9 cellular contexts compared by ENCODE assay signal in the genomic region with DNA sequence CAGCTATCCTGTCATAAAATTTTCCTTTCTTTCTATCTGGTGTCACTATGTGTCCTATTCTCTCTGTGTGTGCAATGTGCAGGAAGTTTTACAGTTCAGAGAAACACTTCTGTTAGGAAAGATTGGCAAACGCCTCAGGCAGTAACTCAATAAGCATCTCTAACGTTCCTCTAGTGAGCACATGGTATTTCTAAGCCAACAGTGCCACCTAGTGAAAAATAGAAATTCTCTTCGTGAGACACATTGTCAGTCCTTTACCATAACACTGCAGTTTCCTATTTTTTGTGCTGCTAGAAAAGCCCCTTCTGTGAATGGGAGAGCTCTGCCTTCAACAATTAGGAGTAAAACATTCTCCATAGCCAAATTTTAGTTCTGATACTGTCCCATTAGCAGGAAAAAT. TPM values are rescaled to one million over a fixed set of nuclear protein-coding genes. Genes with fewer than 3 reads are reported as not detected.
DNase-seq lines count a peak whose midpoint lies in the region; ATAC-seq, FAIRE-seq and TF ChIP-seq lines count a peak whose summit lies in the region.
"Had no signal": no experiment of that assay in that cellular context is flagged by ENCODE, and none has a peak within 500 bp of the region (broad histone marks: within the 10 kb centered on the region; RNA-seq: fewer than 3 reads in every experiment).

No MANE protein-coding gene starts in this region.

- no peak overlapping the region for H3K4me2 ChIP-seq in A549

- no peak overlapping the region for H3K4me3 ChIP-seq in A549

- DNase-seq in A549 (ENCODE audit: low read depth in 1 of 2, low spot score in 1 of 2) (peak in 1 of 2 experiments; percentile 40), H4 (ENCODE audit: low spot score) (peak; percentile 8), SK-N-DZ (ENCODE audit: low spot score) (peak; percentile 27), left ventricle myocardium superior (no peak), NCI-H1092 (lab: John Stamatoyannopoulos, UW) (no peak), DMS79 treated with DMSO at 0.1 percent for 48 hours (lab: John Stamatoyannopoulos, UW) (no peak)
- DNase-seq in activated CD4-positive, alpha-beta T cell treated with anti-CD3 and anti-CD28 coated beads, Interleukin-2, amount 10 ng/mL, durations not matched to agents 24 days and 14 days = no peak
- DNase-seq in activated naive CD4-positive, alpha-beta T cell treated with Interleukin-2 at 50 U/mL for 16 hours = no peak
- DNase-seq: left cardiac atrium had no signal

- ATAC-seq in A549 (peak in 1 of 2 experiments; percentile 49; a peak in 2 of 6 replicates), left ventricle myocardium superior (peak; percentile 56)

- TF ChIP-seq RAD21 in A549 (conservative IDR thresholded peaks at IDR 0.05 in 1 of 2, IDR thresholded peaks at IDR 0.05 in 1 of 2) = peak; percentile 28 to 52; a peak in 4 of 5 replicates

- no peak for TF ChIP-seq EP300 in A549 (IDR thresholded peaks at IDR 0.05)

- H3K27me3 Mint-ChIP-seq in activated CD4-positive, alpha-beta T cell treated with anti-CD3 and anti-CD28 coated beads, Interleukin-2, amount 10 ng/mL, durations not matched to agents 24 days and 14 days = no peaks in the 10 kb centered on the region

- peaks cover 9% of the 10 kb centered on the region for H3K9me3 Mint-ChIP-seq in activated CD4-positive, alpha-beta T cell treated with anti-CD3 and anti-CD28 coated beads, Interleukin-2, amount 10 ng/mL, durations not matched to agents 24 days and 14 days

- FAIRE-seq in A549 (lab: Jason Lieb, UNC) = no peak

- POLR2A ChIA-PET in A549 (lab: Yijun Ruan, JAX) = no interaction called here

- H3K4me1 Mint-ChIP-seq in activated CD4-positive, alpha-beta T cell treated with anti-CD3 and anti-CD28 coated beads, Interleukin-2, amount 10 ng/mL, durations not matched to agents 24 days and 14 days = no peaks in the 10 kb centered on the region

- no peak overlapping the region for H3K27ac Mint-ChIP-seq in activated CD4-positive, alpha-beta T cell treated with anti-CD3 and anti-CD28 coated beads, Interleukin-2, amount 10 ng/mL, durations not matched to agents 24 days and 14 days

- TF ChIP-seq POLR2A in A549 (IDR thresholded peaks at IDR 0.05; ENCODE audit: low read length) = no peak

- H3K27ac ChIP-seq in A549 = no peak overlapping the region

- no peaks in the 10 kb centered on the region for H3K36me3 Mint-ChIP-seq in activated CD4-positive, alpha-beta T cell treated with anti-CD3 and anti-CD28 coated beads, Interleukin-2, amount 10 ng/mL, durations not matched to agents 24 days and 14 days (ENCODE audit: low read depth)

- WGBS in A549 (ENCODE audit: missing lambda C conversion rate) = 1% methylated on average over 3 of the region's 3 CpGs

- CTCF ChIA-PET in A549 (lab: Yijun Ruan, JAX) = no interaction called here

- TF ChIP-seq CTCF in A549 (IDR thresholded peaks at IDR 0.05) = peak; percentile 15; the same call in 1 of the 3 replicates

- peaks cover 47% of the 10 kb centered on the region; the same call in 2 of the 3 replicates for H3K9me3 ChIP-seq in A549

- intact Hi-C loops in left ventricle myocardium superior (cut with micrococcal nuclease) = no loop called here
- intact Hi-C loops in activated CD4-positive, alpha-beta T cell treated with anti-CD3 and anti-CD28 coated beads, Interleukin-2, amount 10 ng/mL, durations not matched to agents 24 days and 14 days (cut with micrococcal nuclease) = no loop called here

- no peaks in the 10 kb centered on the region for H3K4me1 ChIP-seq in A549

- H3K4me3 Mint-ChIP-seq in activated CD4-positive, alpha-beta T cell treated with anti-CD3 and anti-CD28 coated beads, Interleukin-2, amount 10 ng/mL, durations not matched to agents 24 days and 14 days = no peak overlapping the region

TF ChIP-seq in A549, 52 proteins besides CTCF, POLR2A, EP300 and RAD21:
- TF ChIP-seq SREBF2 (IDR thresholded peaks at IDR 0.05) (no peak), HOXB5 (CRISPR knock-in tag; IDR thresholded peaks at IDR 0.05) (no peak), JUN (IDR thresholded peaks at IDR 0.05) (no peak), RFX5 (IDR thresholded peaks at IDR 0.05) (no peak), RCOR1 (IDR thresholded peaks at IDR 0.05; ENCODE audit: low read depth, low read length) (no peak)
- TF ChIP-seq, protein P1, sequence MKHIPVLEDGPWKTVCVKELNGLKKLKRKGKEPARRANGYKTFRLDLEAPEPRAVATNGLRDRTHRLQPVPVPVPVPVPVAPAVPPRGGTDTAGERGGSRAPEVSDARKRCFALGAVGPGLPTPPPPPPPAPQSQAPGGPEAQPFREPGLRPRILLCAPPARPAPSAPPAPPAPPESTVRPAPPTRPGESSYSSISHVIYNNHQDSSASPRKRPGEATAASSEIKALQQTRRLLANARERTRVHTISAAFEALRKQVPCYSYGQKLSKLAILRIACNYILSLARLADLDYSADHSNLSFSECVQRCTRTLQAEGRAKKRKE (CRISPR knock-in tag; IDR thresholded peaks at IDR 0.05; ENCODE audit: low read depth) = no peak
- TF ChIP-seq, protein P2, sequence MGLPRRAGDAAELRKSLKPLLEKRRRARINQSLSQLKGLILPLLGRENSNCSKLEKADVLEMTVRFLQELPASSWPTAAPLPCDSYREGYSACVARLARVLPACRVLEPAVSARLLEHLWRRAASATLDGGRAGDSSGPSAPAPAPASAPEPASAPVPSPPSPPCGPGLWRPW (IDR thresholded peaks at IDR 0.05) = no peak
TF ChIP-seq in A549: peak in this region for 0.

RNA-seq across cellular contexts. Expression of a gene that starts 50.7 kb away (rescaled TPM):
- polyA plus RNA-seq in A549 (2011; rRNA removed) (not detected in 2 replicates), A549 (2017; fragmentation: RNase III; extraction: RNeasy Plus Mini Kit Qiagen cat#74134 plus additional on column Dnase treatment) (not detected in 3 replicates)
- not detected in 2 replicates for polyA plus RNA-seq in A549 (2012; cell fraction: cytosol; rRNA removed)
- not detected in 2 replicates for polyA plus RNA-seq in A549 (2012; cell fraction: nucleus; rRNA removed)
- polyA minus RNA-seq in A549 (2011; rRNA and poly(A)+ RNA removed) = not detected in 2 replicates
- 0.14 TPM in 1 of 2 replicates, not detected in the other for total RNA-seq in H4 (2014; rRNA removed; shearing (Covaris generic))
- 0.07 TPM in 1 of 2 replicates, not detected in the other for polyA plus RNA-seq in SK-N-DZ (2014; cell fraction: cytosol; rRNA removed)
- polyA plus RNA-seq in SK-N-DZ (2014; cell fraction: nucleus; rRNA removed) = not detected in 2 replicates
- not detected for total RNA-seq in left ventricle myocardium superior
- total RNA-seq in activated CD4-positive, alpha-beta T cell treated with anti-CD3 and anti-CD28 coated beads, Interleukin-2, amount 10 ng/mL, durations not matched to agents 24 days and 14 days = not detected in 2 replicates
- total RNA-seq: left cardiac atrium had no signal

Comparison
In these comparisons a context has a peak if more than half of its experiments do, and no peak if none do; other contexts are left out.
1. DNase-seq: peak in H4 (single experiment) and SK-N-DZ (single experiment); none in left ventricle myocardium superior (single experiment), NCI-H1092 (single experiment), activated CD4-positive, alpha-beta T cell treated with anti-CD3 and anti-CD28 coated beads, Interleukin-2, amount 10 ng/mL, durations not matched to agents 24 days and 14 days (single experiment), activated naive CD4-positive, alpha-beta T cell treated with Interleukin-2 at 50 U/mL for 16 hours (single experiment) and DMS79 treated with DMSO at 0.1 percent for 48 hours (single experiment).